Comparison of ENCODE assay signal across 2 cellular contexts in the genomic region with DNA sequence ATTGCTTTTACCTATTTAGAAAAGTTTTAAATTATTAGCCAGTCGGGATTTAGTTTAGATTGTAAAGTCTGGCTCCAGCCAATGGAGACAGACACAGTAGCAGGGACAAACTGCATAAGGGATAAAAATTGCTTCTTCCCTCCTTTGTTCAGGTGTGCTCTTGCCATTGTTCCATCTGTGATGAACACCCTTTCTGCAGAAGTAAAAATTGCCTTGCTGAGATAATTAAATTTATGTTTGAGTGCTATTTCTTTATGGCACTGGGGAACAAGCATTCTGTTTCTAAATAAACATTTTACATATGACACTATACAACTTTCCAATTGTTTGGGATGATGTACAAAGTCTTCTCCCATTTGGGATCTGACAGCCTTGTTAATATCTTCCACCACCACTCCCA.
A peak's percentile ranks its signal among the peaks of the same experiment; 100 is the strongest.
TF ChIP-seq lines count a peak whose summit lies in the region.

No MANE protein-coding gene starts in this region.

TF ChIP-seq in HepG2, 621 proteins besides CTCF, POLR2A, EP300 and RAD21:
- no peak for TF ChIP-seq HDAC6 (IDR thresholded peaks at IDR 0.05; ENCODE audit: low read depth, low read length)
- 0 out of 2 replicates have a peak, but pooled peaks have one; percentile 10 for TF ChIP-seq ZNF562 (CRISPR knock-in tag; IDR thresholded peaks at IDR 0.05; ENCODE audit: borderline replicate concordance)
TF ChIP-seq in HepG2: peak in this region for 1.

TF ChIP-seq in GM12878, 131 proteins besides CTCF, POLR2A, EP300 and RAD21:
- TF ChIP-seq ZNF24 (IDR thresholded peaks at IDR 0.05) (no peak), CBX5 (IDR thresholded peaks at IDR 0.05; ENCODE audit: low read depth) (peak; percentile 60; the same call in 1 of the 2 replicates)
